8 cellular contexts compared by ENCODE assay signal in genomic region chr19:35509861-35510625, GRCh38. TPM values are rescaled to one million over a fixed set of nuclear protein-coding genes. Genes with fewer than 3 reads are reported as not detected.
A peak's percentile ranks its signal among the peaks of the same experiment; 100 is the strongest.
DNase-seq lines count a peak whose midpoint lies in the region; ATAC-seq and TF ChIP-seq lines count a peak whose summit lies in the region.

No MANE protein-coding gene starts in this region.

- intact Hi-C loops in lower leg skin (cut with DNase I; ENCODE audit: low total_unique reads), result no loop called here

- 0 to 1% methylated on average over 37 to 38 of the region's 39 CpGs for WGBS in lower leg skin, 2 donors

- H3K27me3 ChIP-seq in duodenal mucosa (ENCODE audit: control insufficient read depth in 1 of 2, insufficient read depth in 2 of 2, low read length in 2 of 2), result peaks cover 19 to 29% of the 10 kb centered on the region in 2 donors

- no peak overlapping the region for H3K27ac ChIP-seq in duodenal mucosa (ENCODE audit: low read depth, low read length)

- no peaks in the 10 kb centered on the region for H3K36me3 ChIP-seq in duodenal mucosa (ENCODE audit: control insufficient read depth in 1 of 2, insufficient read depth in 2 of 2, low read length in 2 of 2)

- no peak for ATAC-seq in HG03521 (IDR thresholded peaks at IDR 0.05; ENCODE audit: unreplicated experiment)

- TF ChIP-seq POLR2A in lower leg skin (IDR thresholded peaks at IDR 0.05), result no peak

- H3K4me1 ChIP-seq in duodenal mucosa (ENCODE audit: control insufficient read depth in 1 of 2, insufficient read depth in 2 of 2, low read length in 2 of 2), result peaks cover 16% of the 10 kb centered on the region in 2 donors

- TF ChIP-seq CTCF in AG09319 (IDR thresholded peaks at IDR 0.05; ENCODE audit: low read depth, low read length) (peak; percentile 90), lower leg skin (IDR thresholded peaks at IDR 0.05) (peak in 2 of 3 donors; percentile 64 to 86)

- peak overlapping the region; percentile 35 to 55 for H3K9ac ChIP-seq in duodenal mucosa (ENCODE audit: low read depth in 1 of 2, low read length in 2 of 2)

- H3K4me3 ChIP-seq in duodenal mucosa (ENCODE audit: low read depth in 1 of 2, low read length in 2 of 2) (peak overlapping the region; percentile 53 to 55), lower leg skin (ENCODE audit: low read depth, poor library complexity, severe bottlenecking) (peak overlapping the region; percentile 31)

- H3K9me3 ChIP-seq in duodenal mucosa (ENCODE audit: control insufficient read depth in 1 of 2, low read length in 2 of 2), result no peaks in the 10 kb centered on the region

- DNase-seq in AG09319 (ENCODE audit: extremely low read depth, low read depth), result no peak
- DNase-seq in GM19240 (ENCODE audit: insufficient read length, low spot score), result peak; percentile 84
- DNase-seq in NCI-H2171 (lab: John Stamatoyannopoulos, UW), result peak; percentile 40
- peak; percentile 50 to 62 for DNase-seq in activated CD4-positive, alpha-beta T cell treated with anti-CD3 and anti-CD28 coated beads, Interleukin-2, amount 50 U/mL, for 24 hours (ENCODE audit: low read depth in 1 of 2, low spot score in 1 of 2)
- DNase-seq in lower leg skin (ENCODE audit: low spot score in 2 of 2), result peak in 1 of 2 donors; percentile 94
- DNase-seq in stimulated activated CD4-positive, alpha-beta T cell treated with anti-CD3 and anti-CD28 coated beads, TNF-alpha, amount 100 ng/mL, for 24 hours (ENCODE audit: low read depth in 3 of 3), result peak; percentile 41 to 76 (median 54)

RNA-seq across cellular contexts. Expression of gene DMKN, which starts 3.4 kb away (rescaled TPM):
- total RNA-seq in lower leg skin, result 1,000 to 10,000 TPM; 5,221 to 8,616 (median 5,967) TPM

RNA-seq across cellular contexts. Expression of gene SBSN, which starts 18.1 kb away (rescaled TPM):
- 1,000 to 10,000 TPM; 1,839 to 3,070 (median 2,379) TPM for total RNA-seq in lower leg skin

RNA-seq across cellular contexts. Expression of gene KRTDAP, which starts 19.8 kb away (rescaled TPM):
- over 10,000 TPM; 10,097 to 21,423 (median 15,501) TPM for total RNA-seq in lower leg skin

RNA-seq across cellular contexts. Expression of gene GAPDHS, which starts 23.2 kb away (rescaled TPM):
- total RNA-seq in lower leg skin, result 1 to 10 TPM; 6.0 to 7.3 (median 6.2) TPM

RNA-seq across cellular contexts. Expression of gene TMEM147, which starts 35.4 kb away (rescaled TPM):
- total RNA-seq in lower leg skin, result 100 to 1,000 TPM; 102 to 158 (median 130) TPM
